In the genomic region with DNA sequence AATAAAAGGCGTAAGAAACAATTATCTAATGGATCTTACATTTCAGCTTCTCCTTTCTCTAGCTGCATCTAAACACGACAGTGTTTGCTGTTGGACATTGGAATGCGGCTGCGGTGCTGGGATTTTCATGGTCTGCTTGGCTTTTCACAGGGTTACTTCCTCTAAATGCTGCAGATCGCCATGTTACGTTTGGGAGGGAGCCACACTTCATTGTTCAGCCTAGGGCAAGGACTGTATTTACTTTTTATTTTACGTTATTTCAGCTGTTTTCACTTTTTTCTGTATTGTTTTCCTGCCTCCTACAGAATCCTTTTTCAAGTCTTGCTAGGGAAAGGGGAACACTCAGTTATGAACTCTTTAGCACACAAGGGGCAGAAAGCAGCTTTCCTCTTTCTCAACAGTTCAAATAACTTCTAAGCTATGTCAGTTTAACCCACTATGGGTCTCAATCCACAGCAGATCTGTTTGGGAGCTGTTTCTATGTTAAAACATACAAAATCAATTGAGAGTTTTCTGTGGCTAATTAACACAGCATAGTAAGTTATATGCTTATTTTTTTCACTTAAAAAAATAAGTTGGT, we compare ENCODE assay signal across 15 cellular contexts.
A peak's percentile ranks its signal among the peaks of the same experiment; 100 is the strongest.
DNase-seq lines count a peak whose midpoint lies in the region; ATAC-seq and TF ChIP-seq lines count a peak whose summit lies in the region.
"Had no signal": no experiment of that assay in that cellular context is flagged by ENCODE, and none has a peak within 500 bp of the region (broad histone marks: within the 10 kb centered on the region; RNA-seq: fewer than 3 reads in every experiment).

No MANE protein-coding gene starts in this region.

- POLR2A ChIA-PET in WTC11 (lab: Charles Lee), result no interaction called here
- POLR2A ChIA-PET in activated CD4-positive, alpha-beta memory T cell treated with anti-CD3 and anti-CD28 coated beads, Interleukin-2, amount 10 ng/mL, durations not matched to agents 7 days and 5 days (lab: Charles Lee), result no interaction called here

- H3K36me3 Mint-ChIP-seq in WTC11 (no peaks in the 10 kb centered on the region), nephron progenitor cell (ENCODE audit: low read depth) (peaks cover 16% of the 10 kb centered on the region)
- no peaks in the 10 kb centered on the region for H3K36me3 Mint-ChIP-seq in activated CD4-positive, alpha-beta memory T cell treated with anti-CD3 and anti-CD28 coated beads, Interleukin-2, amount 10 ng/mL, durations not matched to agents 7 days and 5 days (ENCODE audit: low read depth)
- H3K36me3 Mint-ChIP-seq: activated naive CD8-positive, alpha-beta T cell had no signal

- CTCF ChIA-PET in WTC11 (lab: Charles Lee), result interaction anchor here (0.6 to 1.5 kb wide), 5 partner anchors 50 to 1888 kb away, joined by 3 to 5 read pairs (median 3); no protein-coding TSS in a partner anchor
- CTCF ChIA-PET in activated CD4-positive, alpha-beta memory T cell treated with anti-CD3 and anti-CD28 coated beads, Interleukin-2, amount 10 ng/mL, durations not matched to agents 7 days and 5 days (lab: Charles Lee), result interaction anchor here (1.4 kb wide), 1 partner anchor 50 kb away, joined by 3 read pairs; no protein-coding TSS in a partner anchor

- H3K4me3 Mint-ChIP-seq in WTC11 (no peak overlapping the region), nephron progenitor cell (no peak overlapping the region)
- no peak overlapping the region for H3K4me3 Mint-ChIP-seq in activated CD4-positive, alpha-beta memory T cell treated with anti-CD3 and anti-CD28 coated beads, Interleukin-2, amount 10 ng/mL, durations not matched to agents 7 days and 5 days
- H3K4me3 Mint-ChIP-seq: activated naive CD8-positive, alpha-beta T cell had no signal

- no peak for TF ChIP-seq CTCF in AG10803 (conservative IDR thresholded peaks at IDR 0.05; ENCODE audit: low read length)
- no peak for TF ChIP-seq CTCF in WTC11 (IDR thresholded peaks at IDR 0.05)
- no peak for TF ChIP-seq CTCF in nephron progenitor cell (IDR thresholded peaks at IDR 0.05)

- H3K27ac Mint-ChIP-seq in WTC11 (no peak overlapping the region; the same call in 1 of the 2 replicates), nephron progenitor cell (peak overlapping the region; percentile 76)
- no peak overlapping the region for H3K27ac Mint-ChIP-seq in activated CD4-positive, alpha-beta memory T cell treated with anti-CD3 and anti-CD28 coated beads, Interleukin-2, amount 10 ng/mL, durations not matched to agents 7 days and 5 days
- H3K27ac Mint-ChIP-seq: activated naive CD8-positive, alpha-beta T cell had no signal

- H3K27me3 Mint-ChIP-seq in WTC11 (ENCODE audit: low read depth) (no peaks in the 10 kb centered on the region), nephron progenitor cell (ENCODE audit: low read depth, poor library complexity) (peaks cover 10% of the 10 kb centered on the region)
- H3K27me3 Mint-ChIP-seq in activated CD4-positive, alpha-beta memory T cell treated with anti-CD3 and anti-CD28 coated beads, Interleukin-2, amount 10 ng/mL, durations not matched to agents 7 days and 5 days, result no peaks in the 10 kb centered on the region

- peak; percentile 42 for DNase-seq in AG10803 (ENCODE audit: low read depth)
- DNase-seq in WTC11 (ENCODE audit: low spot score), result peak; percentile 21
- DNase-seq in fibroblast of the conjunctiva (ENCODE audit: low read depth), result peak; percentile 45
- DNase-seq in nephron progenitor cell, result peak; percentile 29
- no peak for DNase-seq in activated CD4-positive, alpha-beta memory T cell treated with anti-CD3 and anti-CD28 coated beads, Interleukin-2, amount 10 ng/mL, durations not matched to agents 7 days and 5 days
- no peak for DNase-seq in activated CD8-positive, alpha-beta memory T cell treated with anti-CD3 and anti-CD28 coated beads for 24 hours
- no peak for DNase-seq in DMS 273 (lab: John Stamatoyannopoulos, UW; ENCODE audit: unreplicated experiment)
- no peak for DNase-seq in NCI-H748 (lab: John Stamatoyannopoulos, UW; ENCODE audit: unreplicated experiment)
- DNase-seq: activated CD4-positive, alpha-beta T cell treated with anti-CD3 and anti-CD28 coated beads for 4 hours; H7; NCI-H1417 treated with DMSO at 0.1 percent for 48 hours; stimulated activated CD4-positive, alpha-beta T cell treated with anti-CD3 and anti-CD28 coated beads, Interleukin-4, amount 100 ng/mL, for 4 hours; tibial artery had no signal

- peak; percentile 57; the same call in 1 of the 2 replicates for ATAC-seq in WTC11
- ATAC-seq: A549 had no signal

- no peak overlapping the region for H3K4me3 ChIP-seq in AG10803 (ENCODE audit: low read length)
- H3K4me3 ChIP-seq: A549, tibial artery had no signal

- peaks cover 2% of the 10 kb centered on the region; the same call in 1 of the 2 replicates for H3K9me3 Mint-ChIP-seq in WTC11
- peaks cover 3% of the 10 kb centered on the region for H3K9me3 Mint-ChIP-seq in nephron progenitor cell
- no peaks in the 10 kb centered on the region for H3K9me3 Mint-ChIP-seq in activated CD4-positive, alpha-beta memory T cell treated with anti-CD3 and anti-CD28 coated beads, Interleukin-2, amount 10 ng/mL, durations not matched to agents 7 days and 5 days

- H3K4me1 Mint-ChIP-seq in WTC11 (peaks cover 27% of the 10 kb centered on the region), nephron progenitor cell (peaks cover 36% of the 10 kb centered on the region)
- H3K4me1 Mint-ChIP-seq in activated CD4-positive, alpha-beta memory T cell treated with anti-CD3 and anti-CD28 coated beads, Interleukin-2, amount 10 ng/mL, durations not matched to agents 7 days and 5 days, result no peaks in the 10 kb centered on the region

TF ChIP-seq in WTC11, 78 proteins besides CTCF, POLR2A, EP300 and RAD21:
- no peak for TF ChIP-seq ZNF263 (CRISPR knock-in tag; IDR thresholded peaks at IDR 0.05; ENCODE audit: low read depth)
- TF ChIP-seq, protein P1, sequence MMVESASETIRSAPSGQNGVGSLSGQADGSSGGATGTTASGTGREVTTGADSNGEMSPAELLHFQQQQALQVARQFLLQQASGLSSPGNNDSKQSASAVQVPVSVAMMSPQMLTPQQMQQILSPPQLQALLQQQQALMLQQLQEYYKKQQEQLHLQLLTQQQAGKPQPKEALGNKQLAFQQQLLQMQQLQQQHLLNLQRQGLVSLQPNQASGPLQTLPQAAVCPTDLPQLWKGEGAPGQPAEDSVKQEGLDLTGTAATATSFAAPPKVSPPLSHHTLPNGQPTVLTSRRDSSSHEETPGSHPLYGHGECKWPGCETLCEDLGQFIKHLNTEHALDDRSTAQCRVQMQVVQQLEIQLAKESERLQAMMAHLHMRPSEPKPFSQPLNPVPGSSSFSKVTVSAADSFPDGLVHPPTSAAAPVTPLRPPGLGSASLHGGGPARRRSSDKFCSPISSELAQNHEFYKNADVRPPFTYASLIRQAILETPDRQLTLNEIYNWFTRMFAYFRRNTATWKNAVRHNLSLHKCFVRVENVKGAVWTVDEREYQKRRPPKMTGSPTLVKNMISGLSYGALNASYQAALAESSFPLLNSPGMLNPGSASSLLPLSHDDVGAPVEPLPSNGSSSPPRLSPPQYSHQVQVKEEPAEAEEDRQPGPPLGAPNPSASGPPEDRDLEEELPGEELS (CRISPR knock-in tag; IDR thresholded peaks at IDR 0.05), result no peak

Comparison
In these comparisons a context has a peak if more than half of its experiments do, and no peak if none do; other contexts are left out.
1. DNase-seq: peak in AG10803 (single experiment), WTC11 (single experiment), fibroblast of the conjunctiva (single experiment) and nephron progenitor cell (single experiment); none in activated CD4-positive, alpha-beta memory T cell treated with anti-CD3 and anti-CD28 coated beads, Interleukin-2, amount 10 ng/mL, durations not matched to agents 7 days and 5 days (single experiment), activated CD8-positive, alpha-beta memory T cell treated with anti-CD3 and anti-CD28 coated beads for 24 hours (single experiment), DMS 273 (single experiment) and NCI-H748 (single experiment).